ENCODE assay signal across 12 cellular contexts in the genomic region with DNA sequence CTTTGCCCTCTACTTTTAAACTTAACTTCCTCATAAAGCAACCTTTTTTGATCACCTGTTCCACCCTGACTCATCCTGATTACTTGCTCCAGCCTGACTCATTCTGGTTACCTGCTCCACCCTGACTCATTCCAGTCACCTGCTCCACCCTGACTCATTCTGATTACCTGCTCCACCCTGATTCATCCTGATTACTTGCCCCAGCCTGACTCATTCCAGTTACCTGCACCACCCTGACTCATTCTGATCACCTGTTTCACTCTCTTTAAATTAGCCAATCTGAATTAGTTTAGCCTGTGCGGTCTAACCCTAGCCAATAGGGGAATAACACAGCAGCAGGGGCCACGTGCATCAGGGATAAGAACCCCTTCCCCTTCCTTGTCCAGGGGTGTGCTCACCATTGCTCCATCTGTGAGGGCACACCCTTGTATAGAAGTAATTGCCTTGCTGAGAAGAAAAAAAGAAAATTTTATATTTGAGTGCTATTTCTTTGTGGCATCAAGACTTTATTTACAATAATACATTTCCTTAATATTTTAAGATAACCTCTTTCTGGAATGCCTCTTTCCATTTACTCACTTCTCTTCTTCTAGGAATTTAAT. TPM values are rescaled to one million over a fixed set of nuclear protein-coding genes. Genes with fewer than 3 reads are reported as not detected.
A peak's percentile ranks its signal among the peaks of the same experiment; 100 is the strongest.
DNase-seq lines count a peak whose midpoint lies in the region; ATAC-seq, FAIRE-seq and TF ChIP-seq lines count a peak whose summit lies in the region.
"Had no signal": no experiment of that assay in that cellular context is flagged by ENCODE, and none has a peak within 500 bp of the region (broad histone marks: within the 10 kb centered on the region; RNA-seq: fewer than 3 reads in every experiment).

No MANE protein-coding gene starts in this region.

- CTCF ChIA-PET in HepG2 (lab: Yijun Ruan, JAX; ENCODE audit: low intra/inter-chr PET ratio, low total read pairs): interaction anchor here (6.8 kb wide), 1 partner anchor 168 kb away, joined by 134 read pairs; no protein-coding TSS in a partner anchor

- H3K4me3 ChIP-seq in HepG2 (replicated peaks in 1 of 3; ENCODE audit: insufficient read depth in 1 of 3, low read depth in 2 of 3, low read length in 3 of 3) (no peak overlapping the region), dorsolateral prefrontal cortex (no peak overlapping the region)

- H3K36me3 Mint-ChIP-seq in naive thymus-derived CD8-positive, alpha-beta T cell: peaks cover 0 to 14% (median 11%) of the 10 kb centered on the region in 3 donors

- H3K27ac Mint-ChIP-seq in naive thymus-derived CD8-positive, alpha-beta T cell: peak overlapping the region in 2 of 10 donors; percentile 69 to 80
- H3K27ac Mint-ChIP-seq: B cell, naive B cell had no signal

- no peaks in the 10 kb centered on the region for H3K36me3 ChIP-seq in HepG2 (replicated peaks in 1 of 2; ENCODE audit: control insufficient read depth in 1 of 2, insufficient read depth in 2 of 2, low read length in 2 of 2)

- DNase-seq in A172 (ENCODE audit: low spot score) (peak; percentile 64), LoVo (ENCODE audit: low spot score) (peak; percentile 75), HepG2 (ENCODE audit: low spot score) (peak; percentile 45), NCI-H345 treated with DMSO at 0.1 percent for 48 hours (lab: John Stamatoyannopoulos, UW; ENCODE audit: unreplicated experiment) (no peak), sciatic nerve (ENCODE audit: low spot score) (no peak), dorsolateral prefrontal cortex (no peak)
- peak; percentile 39 for DNase-seq in activated T-helper 9 cell treated with anti-CD3 and anti-CD28 coated beads, Interleukin-2, amount 50 U/mL, for 16 hours (ENCODE audit: low read depth)
- DNase-seq in naive thymus-derived CD8-positive, alpha-beta T cell: no peak
- DNase-seq: naive B cell, NCI-H1092 treated with DMSO at 0.1 percent for 48 hours had no signal

- H3K9me3 ChIP-seq in HepG2 (ENCODE audit: low read length): no peaks in the 10 kb centered on the region

- no peak overlapping the region for H3K9ac ChIP-seq in HepG2 (ENCODE audit: insufficient read depth, low read depth, low read length)

- no peak overlapping the region for H3K4me3 Mint-ChIP-seq in naive thymus-derived CD8-positive, alpha-beta T cell
- H3K4me3 Mint-ChIP-seq: B cell, naive B cell had no signal

- no peaks in the 10 kb centered on the region for H3K79me2 ChIP-seq in HepG2 (ENCODE audit: insufficient read depth, low read length)

- no peak overlapping the region for H3K4me2 ChIP-seq in HepG2 (ENCODE audit: low read depth, low read length)

- peak in 1 of 2 experiments; percentile 29; a peak in 1 of 4 replicates for TF ChIP-seq EP300 in HepG2 (IDR thresholded peaks at IDR 0.05; ENCODE audit: low read depth in 2 of 2, low read length in 2 of 2)
- TF ChIP-seq EP300 in HepG2 (CRISPR knock-in tag; IDR thresholded peaks at IDR 0.05; ENCODE audit: borderline replicate concordance): no peak

- 14% methylated on average over 2 of the region's 2 CpGs for WGBS in HepG2 (ENCODE audit: low lambda C conversion rate)

- no peak for ATAC-seq in HepG2
- ATAC-seq in sciatic nerve: no peak
- no peak for ATAC-seq in naive thymus-derived CD8-positive, alpha-beta T cell

- no TSS peak for BruUV-seq in HepG2 (replicated peaks; lab: Mats Ljungman, UMichigan)

- H2AFZ ChIP-seq in HepG2 (ENCODE audit: low read length): no peak overlapping the region

- TF ChIP-seq RAD21 in HepG2 (CRISPR knock-in tag; IDR thresholded peaks at IDR 0.05): no peak

- TF ChIP-seq POLR2A in HepG2 (IDR thresholded peaks at IDR 0.05; ENCODE audit: insufficient read depth in 1 of 2, low read depth in 2 of 2, low read length in 2 of 2): no peak

- H3K4me1 ChIP-seq in HepG2 (ENCODE audit: insufficient read depth, low read length): no peaks in the 10 kb centered on the region

- intact Hi-C loops in HepG2 (cut with micrococcal nuclease; ENCODE audit: unreplicated experiment) (no loop called here), sciatic nerve (cut with DNase I) (loop anchor here (10.0 kb wide), 1 partner anchor 279 kb away; no protein-coding TSS in a partner anchor), dorsolateral prefrontal cortex (cut with DNase I) (loop anchor here (5.0 to 10.0 kb wide), 2 partner anchors 287 to 319 kb away; partner anchors contain the start of genes TRIM10 (in 1 of the 2) and TRIM15 (in 1 of the 2))

- peaks cover 27 to 46% (median 36%) of the 10 kb centered on the region in 5 donors for H3K27me3 Mint-ChIP-seq in naive thymus-derived CD8-positive, alpha-beta T cell

- H4K20me1 ChIP-seq in HepG2 (ENCODE audit: insufficient read depth, low read length): no peaks in the 10 kb centered on the region

- H3K27ac ChIP-seq in HepG2 (ENCODE audit: extremely low read length, insufficient read depth, low read length) (no peak overlapping the region), dorsolateral prefrontal cortex (no peak overlapping the region)

- H3K27me3 ChIP-seq in HepG2 (ENCODE audit: control insufficient read depth in 1 of 2, insufficient read depth in 2 of 2, low read length in 2 of 2) (peaks cover 0 to 1% of the 10 kb centered on the region in 2 experiments; a peak in 1 of 5 replicates), dorsolateral prefrontal cortex (peaks cover 0 to 62% (median 31%) of the 10 kb centered on the region in 45 donors)

- peaks cover 8 to 21% (median 14%) of the 10 kb centered on the region in 4 donors for H3K4me1 Mint-ChIP-seq in naive thymus-derived CD8-positive, alpha-beta T cell

- no peak for TF ChIP-seq CTCF in HepG2 (CRISPR knock-in tag; IDR thresholded peaks at IDR 0.05)
- TF ChIP-seq CTCF in dorsolateral prefrontal cortex (IDR thresholded peaks at IDR 0.05 in 54 of 56, conservative IDR thresholded peaks at IDR 0.05 in 2 of 56; ENCODE audit: low read depth in 1 of 56, partially characterized antibody in 56 of 56): no peak

- POLR2A ChIA-PET in HepG2 (lab: Yijun Ruan, JAX): no interaction called here
- POLR2A ChIA-PET in naive thymus-derived CD8-positive, alpha-beta T cell (lab: Charles Lee): no interaction called here

- no peak for FAIRE-seq in HepG2 (lab: Jason Lieb, UNC)
- FAIRE-seq: colon had no signal

- peaks cover 0 to 23% (median 12%) of the 10 kb centered on the region in 9 donors for H3K9me3 Mint-ChIP-seq in naive thymus-derived CD8-positive, alpha-beta T cell

- in situ Hi-C loops in HepG2 (cut with HindIII; ENCODE audit: extremely low pct_ligation_motif_present, low pct_unique_long_range_greater_than_20kb): loop anchor here (5.0 kb wide), 1 partner anchor 162 kb away; no protein-coding TSS in a partner anchor

TF ChIP-seq in HepG2, 621 proteins besides CTCF, POLR2A, EP300 and RAD21:
- TF ChIP-seq ZNF629 (CRISPR knock-in tag; conservative IDR thresholded peaks at IDR 0.05) (no peak), FOSL2 (CRISPR knock-in tag; IDR thresholded peaks at IDR 0.05) (peak; percentile 91; the same call in 1 of the 2 replicates), TFE3 (CRISPR knock-in tag; IDR thresholded peaks at IDR 0.05) (peak; percentile 51), JUNB (CRISPR knock-in tag; IDR thresholded peaks at IDR 0.05; ENCODE audit: borderline replicate concordance) (0 out of 2 replicates have a peak, but pooled peaks have one; percentile 45)

RNA-seq across cellular contexts. Expression of gene HLA-G, which starts 17.9 kb away (rescaled TPM):
- total RNA-seq in A172 (2014; rRNA removed; shearing (Covaris generic)): not detected in 2 replicates
- total RNA-seq in HepG2 (2016; rRNA removed; fragmentation: Illumina TruSeq; extraction: Trizol) (0.15 and 0.29 TPM in 2 replicates), sciatic nerve (1.2 TPM), dorsolateral prefrontal cortex (1 to 10 TPM in 3 of 120 experiments, under 1 TPM in 9, not detected in 108; 0.44 to 1.6 (median 0.55) TPM)
- 0.18 TPM in 1 of 2 replicates, not detected in the other for total RNA-seq in HepG2 (2016; cell fraction: cytosol; rRNA removed; fragmentation: Illumina TruSeq; extraction: Trizol; ENCODE audit: low read depth)
- total RNA-seq in HepG2 (2016; cell fraction: insoluble cytoplasmic fraction; rRNA removed; fragmentation: Illumina TruSeq; extraction: Trizol): 0.37 TPM in 1 of 2 replicates, not detected in the other
- total RNA-seq in HepG2 (2016; cell fraction: membrane; rRNA removed; fragmentation: Illumina TruSeq; extraction: Trizol): not detected in 2 replicates
- 0.31 TPM in 1 of 2 replicates, not detected in the other for total RNA-seq in HepG2 (2016; cell fraction: nucleus; rRNA removed; fragmentation: Illumina TruSeq; extraction: Trizol)
- 0.30 and 0.80 TPM in 2 replicates for polyA plus RNA-seq in HepG2 (2011; rRNA removed)
- 1.1 and 1.6 TPM in 2 replicates for polyA plus RNA-seq in HepG2 (2011; cell fraction: cytosol; rRNA removed)
- polyA plus RNA-seq in HepG2 (2011; cell fraction: nucleus; rRNA removed): 0.26 and 0.35 TPM in 2 replicates
- polyA plus RNA-seq in HepG2 (2012): 0.38 TPM in 1 of 2 replicates, not detected in the other
- not detected in 2 replicates for polyA plus RNA-seq in HepG2 (2016; cell fraction: cytosol; fragmentation: Illumina TruSeq; extraction: Trizol; ENCODE audit: low read depth)
- polyA plus RNA-seq in HepG2 (2016; cell fraction: insoluble cytoplasmic fraction; fragmentation: Illumina TruSeq; extraction: Trizol; ENCODE audit: low read depth): not detected in 2 replicates
- not detected in 2 replicates for polyA plus RNA-seq in HepG2 (2016; cell fraction: membrane; fragmentation: Illumina TruSeq; extraction: Trizol; ENCODE audit: low read depth)
- polyA plus RNA-seq in HepG2 (2016; cell fraction: nucleus; fragmentation: Illumina TruSeq; extraction: Trizol; ENCODE audit: insufficient read depth, low read depth): 0.49 TPM in 1 of 2 replicates, not detected in the other
- polyA minus RNA-seq in HepG2 (2011; rRNA and poly(A)+ RNA removed; ENCODE audit: low replicate concordance): 0.28 TPM in 1 of 2 replicates, not detected in the other
- polyA minus RNA-seq in HepG2 (2011; cell fraction: cytosol; rRNA and poly(A)+ RNA removed): not detected in 2 replicates
- polyA minus RNA-seq in HepG2 (2011; cell fraction: nucleus; rRNA and poly(A)+ RNA removed): not detected in 2 replicates
- total RNA-seq in naive thymus-derived CD8-positive, alpha-beta T cell: 1 to 10 TPM in 1 of 2 experiments, under 1 TPM in 1; 0.75 to 1.4 TPM
- 1 to 10 TPM; 1.1 to 1.9 (median 1.6) TPM for polyA plus RNA-seq in naive thymus-derived CD8-positive, alpha-beta T cell

Comparison
In these comparisons a context has a peak if more than half of its experiments do, and no peak if none do; other contexts are left out.
1. DNase-seq: peak in A172 (single experiment), LoVo (single experiment), activated T-helper 9 cell treated with anti-CD3 and anti-CD28 coated beads, Interleukin-2, amount 50 U/mL, for 16 hours (single experiment) and HepG2 (single experiment); none in NCI-H345 treated with DMSO at 0.1 percent for 48 hours (single experiment), sciatic nerve (single experiment), naive thymus-derived CD8-positive, alpha-beta T cell (0 of 10) and dorsolateral prefrontal cortex (0 of 10).